11 cellular contexts compared by ENCODE assay signal in the genomic region with DNA sequence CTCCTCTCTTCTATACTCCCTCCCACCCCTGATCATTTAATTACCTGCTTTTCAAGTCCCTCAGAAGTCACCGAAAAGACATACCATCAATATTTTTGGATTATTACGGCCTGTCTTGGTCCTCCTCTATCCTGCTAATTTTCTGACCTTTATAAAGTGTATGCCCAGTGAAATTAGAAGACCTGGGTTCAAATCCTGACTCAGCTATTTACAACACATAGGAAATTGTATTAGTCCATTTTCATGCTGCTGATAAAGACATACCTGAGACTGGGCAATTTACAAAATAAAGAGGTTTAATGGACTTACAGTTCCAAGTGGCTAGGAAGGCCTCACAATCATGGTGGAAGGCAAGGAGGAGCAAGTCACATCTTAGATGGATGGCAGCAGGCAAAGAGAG. TPM values are rescaled to one million over a fixed set of nuclear protein-coding genes. Genes with fewer than 3 reads are reported as not detected.
"Had no signal": no experiment of that assay in that cellular context is flagged by ENCODE, and none has a peak within 500 bp of the region (broad histone marks: within the 10 kb centered on the region; RNA-seq: fewer than 3 reads in every experiment).

No MANE protein-coding gene starts in this region.

RNA-seq across cellular contexts. Expression of a gene that starts 14.8 kb away (rescaled TPM):
- total RNA-seq: activated naive CD4-positive, alpha-beta T cell treated with anti-CD3 and anti-CD28 coated beads for 36 hours; activated naive CD8-positive, alpha-beta T cell treated with anti-CD3 and anti-CD28 coated beads, Interleukin-2, amount 10 ng/mL, durations not matched to agents 7 days and 5 days; activated T-cell treated with anti-CD3 and anti-CD28 coated beads, Interleukin-2, amount 50 U/mL, for 4 hours; activated T-cell treated with anti-CD3 and anti-CD28 coated beads, Interleukin-2, amount 50 U/mL, for 72 hours; activated T-helper 1 cell treated with anti-CD3 and anti-CD28 coated beads, Interleukin-12 subunit alpha, Interleukin-12 subunit beta, Interleukin-2, Interleukin-4 antibody, amounts not matched to agents 30 ng/mL and 10 ng/mL and 1 ng/mL, durations not matched to agents 14 hours and 24 hours and 36 hours; activated T-helper 17 cell treated with anti-CD3 and anti-CD28 coated beads, Interleukin-2, amount 50 U/mL, for 72 hours; activated T-helper 2 cell treated with anti-CD3 and anti-CD28 coated beads, Interferon-gamma antibody, Interleukin-2, Interleukin-4, amounts not matched to agents 10 μg/mL and 5 μg/mL and 100 μg/mL, durations not matched to agents 14 hours and 24 hours and 36 hours; ascending aorta; astrocyte; bronchial epithelial cell; chondrocyte had no signal
